ENCODE assay signal across 8 cellular contexts in the genomic region with DNA sequence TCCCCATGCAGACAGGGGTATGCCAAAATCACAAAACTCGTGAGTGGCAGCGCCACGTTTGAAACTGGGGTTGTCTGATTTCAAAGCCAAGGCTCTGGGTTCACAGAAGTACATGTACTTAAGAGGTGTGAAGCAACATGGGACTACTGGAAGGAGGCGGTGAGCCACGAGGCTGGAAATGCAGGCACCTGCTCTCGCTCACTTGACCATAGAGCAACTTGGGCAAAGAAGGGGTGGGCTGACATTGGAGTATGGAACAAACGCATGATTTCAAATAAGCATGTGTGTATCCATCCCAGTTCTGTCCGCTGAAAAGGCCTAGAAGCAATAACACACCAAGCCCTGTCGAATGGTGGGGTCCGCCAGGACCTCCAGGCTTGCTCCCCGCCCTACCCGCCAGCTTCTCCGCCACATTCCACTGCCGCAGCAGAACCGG. TPM values are rescaled to one million over a fixed set of nuclear protein-coding genes. Genes with fewer than 3 reads are reported as not detected.
A peak's percentile ranks its signal among the peaks of the same experiment; 100 is the strongest.
DNase-seq lines count a peak whose midpoint lies in the region; ATAC-seq, FAIRE-seq and TF ChIP-seq lines count a peak whose summit lies in the region.

No MANE protein-coding gene starts in this region.

- no peaks in the 10 kb centered on the region for H3K27me3 Mint-ChIP-seq in Calu3 (ENCODE audit: unreplicated experiment)
- H3K27me3 Mint-ChIP-seq in T-helper 2 cell treated with Interferon-gamma antibody and Interleukin-4, amounts not matched to agents 5 μg/mL and 100 μg/mL, for 36 hours (ENCODE audit: low read depth), result no peaks in the 10 kb centered on the region

- CTCF ChIA-PET in Calu3 (lab: Charles Lee), result interaction anchor here (0.6 to 1.2 kb wide), 13 partner anchors 10 to 1372 kb away, joined by 3 to 9 read pairs (median 4); a partner anchor contains a TSS

- ATAC-seq in GM19395 (IDR thresholded peaks at IDR 0.05; ENCODE audit: unreplicated experiment) (peak; percentile 26), HG03432 (IDR thresholded peaks at IDR 0.05; ENCODE audit: unreplicated experiment) (peak; percentile 19)

- no peak overlapping the region for H2BK120ac ChIP-seq in neuronal stem cell (ENCODE audit: low read depth, low read length)

- DNase-seq in Calu3, result no peak
- DNase-seq in T-helper 2 cell treated with Interferon-gamma antibody and Interleukin-4, amounts not matched to agents 5 μg/mL and 100 μg/mL, for 36 hours (ENCODE audit: low spot score), result no peak
- peak; percentile 30 for DNase-seq in fibroblast of mammary gland (ENCODE audit: low read depth)
- DNase-seq in neuronal stem cell (ENCODE audit: low spot score), result no peak
- no peak for DNase-seq in DMS114 treated with DMSO at 0.1 percent for 48 hours (lab: John Stamatoyannopoulos, UW; ENCODE audit: unreplicated experiment)
- DNase-seq in RCC 7860 (ENCODE audit: low spot score), result no peak

- H3K4me2 ChIP-seq in neuronal stem cell (ENCODE audit: insufficient read depth, low read length, poor library complexity, severe bottlenecking), result peak overlapping the region; percentile 86

- H3K23ac ChIP-seq in neuronal stem cell (ENCODE audit: low read depth, low read length, poor library complexity), result peak overlapping the region; percentile 97

- H2BK12ac ChIP-seq in neuronal stem cell (ENCODE audit: low read length), result no peak overlapping the region

- peak overlapping the region; percentile 40 for H3K27ac ChIP-seq in neuronal stem cell (replicated peaks; ENCODE audit: low read length)

- peaks cover 0 to 15% of the 10 kb centered on the region in 2 donors for H3K36me3 ChIP-seq in neuronal stem cell (replicated peaks in 1 of 2; ENCODE audit: control insufficient read depth in 2 of 2, insufficient read depth in 2 of 2, low read length in 2 of 2)

- H2BK5ac ChIP-seq in neuronal stem cell (ENCODE audit: low read length), result no peak overlapping the region

- BruUV-seq in Calu3 (replicated peaks; lab: Mats Ljungman, UMichigan), result TSS peak; percentile 86

- peak overlapping the region; percentile 97 for H3K14ac ChIP-seq in neuronal stem cell (ENCODE audit: low read length)

- no peaks in the 10 kb centered on the region for H3K9me3 ChIP-seq in neuronal stem cell (replicated peaks in 1 of 2; ENCODE audit: control insufficient read depth in 2 of 2, insufficient read depth in 1 of 2, low read depth in 1 of 2, low read length in 2 of 2)

- no peak overlapping the region for H2AK5ac ChIP-seq in neuronal stem cell (ENCODE audit: low read depth, low read length)

- no CpG with 5 or more reads among the region's 15 CpGs for WGBS in neuronal stem cell (ENCODE audit: extremely low coverage in 2 of 2, insufficient read length in 2 of 2, insufficient replicate concordance in 1 of 2), 2 donors

- TF ChIP-seq CTCF in Calu3 (IDR thresholded peaks at IDR 0.05; ENCODE audit: unreplicated experiment), result no peak
- TF ChIP-seq CTCF in fibroblast of mammary gland (conservative IDR thresholded peaks at IDR 0.05; ENCODE audit: control insufficient read depth, insufficient read depth, low read depth, low read length), result no peak

- H3K4ac ChIP-seq in neuronal stem cell (ENCODE audit: low read length), result no peak overlapping the region

- H3K18ac ChIP-seq in neuronal stem cell (ENCODE audit: low read length), result peak overlapping the region; percentile 99

- no peaks in the 10 kb centered on the region for H3K9me3 Mint-ChIP-seq in Calu3 (ENCODE audit: low read depth, unreplicated experiment)
- no peaks in the 10 kb centered on the region for H3K9me3 Mint-ChIP-seq in T-helper 2 cell treated with Interferon-gamma antibody and Interleukin-4, amounts not matched to agents 5 μg/mL and 100 μg/mL, for 36 hours

- H3K27ac Mint-ChIP-seq in Calu3 (ENCODE audit: unreplicated experiment), result peak overlapping the region; percentile 97
- H3K27ac Mint-ChIP-seq in T-helper 2 cell treated with Interferon-gamma antibody and Interleukin-4, amounts not matched to agents 5 μg/mL and 100 μg/mL, for 36 hours, result peak overlapping the region; percentile 98

- H3K79me1 ChIP-seq in neuronal stem cell (ENCODE audit: low read depth, low read length), result peaks cover 2% of the 10 kb centered on the region

- H3K4me1 ChIP-seq in neuronal stem cell (ENCODE audit: control insufficient read depth in 2 of 2, insufficient read depth in 1 of 2, low read depth in 1 of 2, low read length in 2 of 2), result no peaks in the 10 kb centered on the region

- H2AFZ ChIP-seq in neuronal stem cell (ENCODE audit: low read length), result peak overlapping the region; percentile 93

- no peaks in the 10 kb centered on the region for H3K27me3 ChIP-seq in neuronal stem cell (ENCODE audit: control insufficient read depth in 3 of 3, insufficient read depth in 3 of 3, low read depth in 1 of 3, low read length in 3 of 3)

- peak overlapping the region; percentile 99 for H3K9ac ChIP-seq in neuronal stem cell (ENCODE audit: low read depth, low read length, poor library complexity)

- peak overlapping the region; percentile 99 for H3K4me3 ChIP-seq in fibroblast of mammary gland (ENCODE audit: control insufficient read depth, low read depth, low read length)
- peak overlapping the region; percentile 73 to 92 for H3K4me3 ChIP-seq in neuronal stem cell (ENCODE audit: low read length in 2 of 2)

- no peak overlapping the region for H4K91ac ChIP-seq in neuronal stem cell (ENCODE audit: low read depth, low read length, poor library complexity)

- peak overlapping the region; percentile 93 for H3K4me3 Mint-ChIP-seq in Calu3 (ENCODE audit: low read depth, unreplicated experiment)
- peak overlapping the region; percentile 95 for H3K4me3 Mint-ChIP-seq in T-helper 2 cell treated with Interferon-gamma antibody and Interleukin-4, amounts not matched to agents 5 μg/mL and 100 μg/mL, for 36 hours

- H3K36me3 Mint-ChIP-seq in Calu3 (ENCODE audit: insufficient read depth, unreplicated experiment), result peaks cover 41% of the 10 kb centered on the region
- peaks cover 21% of the 10 kb centered on the region for H3K36me3 Mint-ChIP-seq in T-helper 2 cell treated with Interferon-gamma antibody and Interleukin-4, amounts not matched to agents 5 μg/mL and 100 μg/mL, for 36 hours (ENCODE audit: low read depth)

- intact Hi-C loops in Calu3 (cut with micrococcal nuclease; ENCODE audit: unreplicated experiment), result loop anchor here (10.0 kb wide), 1 partner anchor 702 kb away; a partner anchor contains a TSS

- H4K8ac ChIP-seq in neuronal stem cell (ENCODE audit: low read depth, low read length), result no peak overlapping the region

- FAIRE-seq in RCC 7860 (lab: Jason Lieb, UNC), result no peak

- H2BK15ac ChIP-seq in neuronal stem cell (ENCODE audit: low read length), result no peak overlapping the region

- no peaks in the 10 kb centered on the region for H3K4me1 Mint-ChIP-seq in Calu3 (ENCODE audit: low read depth, unreplicated experiment)
- H3K4me1 Mint-ChIP-seq in T-helper 2 cell treated with Interferon-gamma antibody and Interleukin-4, amounts not matched to agents 5 μg/mL and 100 μg/mL, for 36 hours (ENCODE audit: low read depth), result peaks cover 25% of the 10 kb centered on the region

RNA-seq across cellular contexts. Expression of a gene that starts 0.6 kb away (rescaled TPM):
- total RNA-seq in Calu3 (2022), result 239 and 240 TPM in 2 replicates
- polyA plus RNA-seq in neuronal stem cell (2013, experiment 1 of 2), result 106 TPM
- 106 TPM for polyA plus RNA-seq in neuronal stem cell (2013, experiment 2 of 2)
